14 cellular contexts compared by ENCODE assay signal in the genomic region with DNA sequence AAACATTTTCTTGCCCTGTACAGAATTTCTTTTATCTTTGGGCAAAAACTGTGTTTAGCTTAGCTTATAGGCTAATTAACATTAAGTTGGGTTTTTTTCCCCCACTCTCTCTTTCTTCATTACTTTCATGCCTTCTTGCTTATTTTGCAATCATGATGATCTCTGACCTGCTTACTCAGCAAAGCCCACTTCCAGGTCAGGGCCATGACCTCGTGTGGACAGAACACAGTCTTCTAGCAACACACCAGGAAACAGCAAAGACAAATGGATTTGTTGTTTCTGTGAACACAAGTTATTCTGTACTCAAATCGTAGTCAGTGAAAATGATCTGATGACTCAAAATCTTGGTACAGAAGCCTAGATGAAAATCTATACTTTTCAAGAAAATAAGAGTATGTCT.
DNase-seq lines count a peak whose midpoint lies in the region; ATAC-seq and TF ChIP-seq lines count a peak whose summit lies in the region.
"Had no signal": no experiment of that assay in that cellular context is flagged by ENCODE, and none has a peak within 500 bp of the region (broad histone marks: within the 10 kb centered on the region; RNA-seq: fewer than 3 reads in every experiment).

No MANE protein-coding gene starts in this region.

- peaks cover 47% of the 10 kb centered on the region for H3K79me2 ChIP-seq in ACC112 (ENCODE audit: control insufficient read depth, insufficient read depth, low read length, unreplicated experiment)

- ATAC-seq in GM18907 (IDR thresholded peaks at IDR 0.05; ENCODE audit: unreplicated experiment), result no peak
- ATAC-seq in GM18873 (IDR thresholded peaks at IDR 0.05; ENCODE audit: low FRiP score, unreplicated experiment), result no peak
- ATAC-seq in stimulated activated naive CD8-positive, alpha-beta T cell treated with anti-CD3 and anti-CD28 coated beads, Interleukin-15, Interleukin-2, amounts not matched to agents 100 U/mL and 50 U/mL, for 24 hours, result no peak
- ATAC-seq: activated T-helper 17 cell treated with anti-CD3 and anti-CD28 coated beads, Interleukin-2, amount 50 U/mL, for 72 hours; natural killer cell treated with Interleukin-12 subunit alpha and Interleukin-12 subunit beta and Interleukin-15 and Interleukin-18, amount 100 ng/mL, for 72 hours; PC-3 had no signal

- H3K4me1 ChIP-seq in ACC112 (ENCODE audit: control insufficient read depth, insufficient read depth, low read length, unreplicated experiment) (peaks cover 39% of the 10 kb centered on the region), uterus (no peaks in the 10 kb centered on the region)

- H3K9me3 ChIP-seq in uterus, result no peaks in the 10 kb centered on the region

- H2AFZ ChIP-seq in ACC112 (ENCODE audit: low read length, unreplicated experiment), result no peak overlapping the region

- H3K4me3 ChIP-seq in ACC112 (ENCODE audit: low read depth, low read length), result no peak overlapping the region
- H3K4me3 ChIP-seq in epithelial cell of proximal tubule (ENCODE audit: low read depth, low read length), result no peak overlapping the region
- H3K4me3 ChIP-seq in uterus, result no peak overlapping the region

- H3K36me3 ChIP-seq in ACC112 (ENCODE audit: insufficient read depth, low read length) (0 out of 2 replicates have a peak, but pooled peaks cover 6% of the 10 kb centered on the region), uterus (no peaks in the 10 kb centered on the region)

- no peak for TF ChIP-seq POLR2A in uterus (IDR thresholded peaks at IDR 0.05)

- peak; percentile 39 for DNase-seq in OCI-M1 (lab: John Stamatoyannopoulos, UW)
- DNase-seq in epithelial cell of proximal tubule (ENCODE audit: low read depth), result peak; percentile 62
- DNase-seq in mucosa of gallbladder (ENCODE audit: low spot score), result peak; percentile 42
- no peak for DNase-seq in stimulated activated naive CD8-positive, alpha-beta T cell treated with anti-CD3 and anti-CD28 coated beads, Interleukin-15, Interleukin-2, amounts not matched to agents 100 U/mL and 50 U/mL, for 24 hours
- DNase-seq in uterus, result no peak
- DNase-seq: effector CD8-positive, alpha-beta T cell; kidney glomerular epithelial cell; NCI-H1694; PC-3 had no signal

- no peak for TF ChIP-seq CTCF in epithelial cell of proximal tubule (conservative IDR thresholded peaks at IDR 0.05; ENCODE audit: low read depth, low read length)
- TF ChIP-seq CTCF in uterus (IDR thresholded peaks at IDR 0.05), result no peak

- H3K27ac ChIP-seq in ACC112 (ENCODE audit: low read depth, low read length), result 0 out of 2 replicates have a peak overlapping the region, but pooled peaks have one; percentile 1
- H3K27ac ChIP-seq in uterus, result no peak overlapping the region

- intact Hi-C loops in uterus (cut with DNase I; ENCODE audit: low total_unique reads), result no loop called here

- H3K27me3 ChIP-seq in ACC112 (ENCODE audit: insufficient read depth, low read length), result no peaks in the 10 kb centered on the region
- no peaks in the 10 kb centered on the region for H3K27me3 ChIP-seq in uterus

Comparison
In these comparisons a context has a peak if more than half of its experiments do, and no peak if none do; other contexts are left out.
1. DNase-seq: peak in OCI-M1 (single experiment), epithelial cell of proximal tubule (single experiment) and mucosa of gallbladder (single experiment); none in stimulated activated naive CD8-positive, alpha-beta T cell treated with anti-CD3 and anti-CD28 coated beads, Interleukin-15, Interleukin-2, amounts not matched to agents 100 U/mL and 50 U/mL, for 24 hours (single experiment) and uterus (0 of 2).